ENCODE assay signal across 28 cellular contexts in the genomic region with DNA sequence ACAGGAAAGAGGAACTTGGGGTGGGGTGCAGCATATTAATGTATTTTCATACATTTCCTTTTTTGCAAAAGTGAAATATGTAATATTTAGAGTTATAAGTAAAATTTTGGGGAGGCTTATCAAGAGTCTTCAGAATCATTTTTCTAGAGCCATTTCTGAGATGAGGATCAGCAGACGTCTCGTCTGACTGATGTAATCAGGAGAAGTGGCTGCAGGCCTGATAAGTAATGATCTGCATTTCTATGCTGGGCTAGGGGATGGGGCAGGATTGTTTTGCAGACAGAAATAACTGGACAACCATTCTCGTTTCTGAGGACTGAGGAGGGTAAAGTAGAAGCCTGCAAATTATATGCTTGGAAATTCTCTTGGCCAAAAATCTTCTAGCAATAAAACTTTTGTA.
"Had no signal": no experiment of that assay in that cellular context is flagged by ENCODE, and none has a peak within 500 bp of the region (broad histone marks: within the 10 kb centered on the region; RNA-seq: fewer than 3 reads in every experiment).

No MANE protein-coding gene starts in this region.

- H3K27ac ChIP-seq: epithelial cell of prostate, gastrocnemius medialis, neural progenitor cell, parathyroid adenoma, right lobe of liver, suprapubic skin, transverse colon, vagina had no signal

- H3K4me1 ChIP-seq: gastrocnemius medialis, parathyroid adenoma, right lobe of liver, suprapubic skin, transverse colon, vagina had no signal

- H3K79me2 ChIP-seq: parathyroid adenoma had no signal

- H3K27me3 ChIP-seq: gastrocnemius medialis, neural progenitor cell, right lobe of liver, suprapubic skin, transverse colon, vagina had no signal

- H3K27ac Mint-ChIP-seq: memory B cell; naive thymus-derived CD4-positive, alpha-beta T cell; nephron; neural progenitor cell; progenitor cell of endocrine pancreas; stimulated activated naive CD8-positive, alpha-beta T cell treated with anti-CD3 and anti-CD28 coated beads, Interleukin-15, amount 100 ng/mL, for 72 hours had no signal

- H3K4me3 ChIP-seq: gastrocnemius medialis, lung, neural progenitor cell, right lobe of liver, smooth muscle cell, suprapubic skin, transverse colon, vagina had no signal

- H3K4me2 ChIP-seq: neural progenitor cell, smooth muscle cell had no signal

- H3K27me3 Mint-ChIP-seq: progenitor cell of endocrine pancreas had no signal

- H3K9me3 ChIP-seq: gastrocnemius medialis, right lobe of liver, suprapubic skin, transverse colon, vagina had no signal

- DNase-seq: cortex of kidney; effector CD4-positive, alpha-beta T cell; foreskin fibroblast; gastrocnemius medialis; head of caudate nucleus; kidney; midbrain; naive thymus-derived CD4-positive, alpha-beta T cell; right lobe of liver; stimulated activated CD4-positive, alpha-beta T cell treated with anti-CD3 and anti-CD28 coated beads, Interleukin-12 subunit alpha, Interleukin-12 subunit beta, amount 100 ng/mL, for 4 hours; stimulated activated CD4-positive, alpha-beta T cell treated with anti-CD3 and anti-CD28 coated beads, Interleukin-1b, Interleukin-23, amount 100 ng/mL, for 48 hours; stimulated activated CD4-positive, alpha-beta T cell treated with anti-CD3 and anti-CD28 coated beads, Interleukin-4, amount 100 ng/mL, for 1 hour; stimulated activated CD8-positive, alpha-beta memory T cell treated with anti-CD3 and anti-CD28 coated beads, Interleukin-4, amount 100 ng/mL, for 48 hours; stimulated activated naive CD4-positive, alpha-beta T cell; stimulated activated naive CD8-positive, alpha-beta T cell treated with anti-CD3 and anti-CD28 coated beads, Interleukin-15, amount 100 ng/mL, for 72 hours; transverse colon had no signal

- ATAC-seq: esophagus mucosa; gastrocnemius medialis; left lobe of liver; naive thymus-derived CD4-positive, alpha-beta T cell; right lobe of liver; stimulated activated naive CD8-positive, alpha-beta T cell treated with anti-CD3 and anti-CD28 coated beads, Interleukin-15, amount 100 ng/mL, for 72 hours had no signal

- H3K4me3 Mint-ChIP-seq: memory B cell; naive thymus-derived CD4-positive, alpha-beta T cell; nephron; neural progenitor cell; stimulated activated naive CD8-positive, alpha-beta T cell treated with anti-CD3 and anti-CD28 coated beads, Interleukin-15, amount 100 ng/mL, for 72 hours had no signal

- H3K36me3 ChIP-seq: gastrocnemius medialis, neural progenitor cell, right lobe of liver, suprapubic skin, transverse colon, vagina had no signal

- H3K9me3 Mint-ChIP-seq: memory B cell; naive thymus-derived CD4-positive, alpha-beta T cell; nephron; stimulated activated naive CD8-positive, alpha-beta T cell treated with anti-CD3 and anti-CD28 coated beads, Interleukin-15, amount 100 ng/mL, for 72 hours had no signal

- H3K4me1 Mint-ChIP-seq: memory B cell; naive thymus-derived CD4-positive, alpha-beta T cell; nephron; stimulated activated naive CD8-positive, alpha-beta T cell treated with anti-CD3 and anti-CD28 coated beads, Interleukin-15, amount 100 ng/mL, for 72 hours had no signal

- H2AFZ ChIP-seq: neural progenitor cell, parathyroid adenoma had no signal

- H3K36me3 Mint-ChIP-seq: memory B cell; naive thymus-derived CD4-positive, alpha-beta T cell had no signal

- H3K9ac ChIP-seq: neural progenitor cell, parathyroid adenoma had no signal
